ENCODE assay signal across 8 cellular contexts in the genomic region with DNA sequence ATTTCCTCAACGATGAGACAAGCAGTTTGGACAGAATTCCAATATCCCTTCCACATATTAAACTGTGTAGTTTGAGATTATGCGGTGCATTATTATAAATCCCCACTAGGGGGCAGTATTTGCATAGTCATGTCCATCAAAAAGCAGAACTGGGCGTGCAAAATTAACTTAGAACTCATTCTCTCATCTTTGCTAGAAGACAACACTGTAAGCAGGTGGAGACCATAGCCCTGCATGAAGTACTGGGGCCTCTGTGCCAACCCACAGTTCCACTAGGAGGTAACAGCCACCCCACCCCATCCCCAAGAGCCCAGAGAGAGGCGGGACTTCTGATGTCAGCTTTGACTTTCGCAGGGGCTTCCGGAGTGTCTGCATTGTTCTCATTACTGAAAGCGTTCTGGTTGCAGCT.
DNase-seq lines count a peak whose midpoint lies in the region; ATAC-seq and TF ChIP-seq lines count a peak whose summit lies in the region.

No MANE protein-coding gene starts in this region.

- intact Hi-C loops in MCF 10A (cut with micrococcal nuclease) = loop anchor here (1.0 to 5.0 kb wide), 9 partner anchors 70 to 718 kb away; no protein-coding TSS in a partner anchor
- intact Hi-C loops in activated T-helper 1 cell treated with anti-CD3 and anti-CD28 coated beads, Interleukin-12 subunit alpha, Interleukin-12 subunit beta, Interleukin-2, Interleukin-4 antibody, amounts not matched to agents 30 ng/mL and 10 ng/mL and 1 ng/mL, durations not matched to agents 14 hours and 24 hours and 36 hours (cut with micrococcal nuclease) = loop anchor here (1.0 to 2.0 kb wide), 4 partner anchors 70 to 567 kb away; no protein-coding TSS in a partner anchor

- H3K9me3 ChIP-seq in OCI-LY3 (ENCODE audit: insufficient read depth, low read length) = no peaks in the 10 kb centered on the region

- H3K9me3 Mint-ChIP-seq in MCF 10A (ENCODE audit: unreplicated experiment) = no peaks in the 10 kb centered on the region
- H3K9me3 Mint-ChIP-seq in activated T-helper 1 cell treated with anti-CD3 and anti-CD28 coated beads, Interleukin-12 subunit alpha, Interleukin-12 subunit beta, Interleukin-2, Interleukin-4 antibody, amounts not matched to agents 30 ng/mL and 10 ng/mL and 1 ng/mL, durations not matched to agents 14 hours and 24 hours and 36 hours = no peaks in the 10 kb centered on the region

- no peaks in the 10 kb centered on the region for H3K4me1 ChIP-seq in OCI-LY3 (ENCODE audit: low read length)

- H3K79me2 ChIP-seq in OCI-LY3 (ENCODE audit: low read length) = no peaks in the 10 kb centered on the region

- H3K27ac ChIP-seq in OCI-LY3 (ENCODE audit: low read length) = no peak overlapping the region

- H3K36me3 ChIP-seq in OCI-LY3 (replicated peaks; ENCODE audit: low read depth, low read length) = no peaks in the 10 kb centered on the region

- H3K4me1 Mint-ChIP-seq in MCF 10A (ENCODE audit: insufficient read depth, unreplicated experiment) = no peaks in the 10 kb centered on the region
- no peaks in the 10 kb centered on the region for H3K4me1 Mint-ChIP-seq in activated T-helper 1 cell treated with anti-CD3 and anti-CD28 coated beads, Interleukin-12 subunit alpha, Interleukin-12 subunit beta, Interleukin-2, Interleukin-4 antibody, amounts not matched to agents 30 ng/mL and 10 ng/mL and 1 ng/mL, durations not matched to agents 14 hours and 24 hours and 36 hours (ENCODE audit: low read depth)

- peak; percentile 62 for DNase-seq in activated CD8-positive, alpha-beta memory T cell treated with anti-CD3 and anti-CD28 coated beads for 24 hours
- no peak for DNase-seq in activated CD8-positive, alpha-beta memory T cell treated with anti-CD3 and anti-CD28 coated beads, Interleukin-2, amount 50 U/mL, for 4 hours
- DNase-seq in Jurkat, Clone E6-1 (ENCODE audit: low read depth, low spot score) = peak; percentile 51
- DNase-seq in MCF 10A (ENCODE audit: unreplicated experiment) (peak; percentile 62), iris pigment epithelial cell (ENCODE audit: low read depth) (peak; percentile 45)
- peak; percentile 11 for DNase-seq in stimulated activated naive CD8-positive, alpha-beta T cell treated with anti-CD3 and anti-CD28 coated beads, Interleukin-15, Interleukin-2, amounts not matched to agents 100 U/mL and 50 U/mL, for 24 hours
- DNase-seq in activated T-helper 1 cell treated with anti-CD3 and anti-CD28 coated beads, Interleukin-12 subunit alpha, Interleukin-12 subunit beta, Interleukin-2, Interleukin-4 antibody, amounts not matched to agents 30 ng/mL and 10 ng/mL and 1 ng/mL, durations not matched to agents 14 hours and 24 hours and 36 hours (ENCODE audit: low spot score) = no peak

- no peak overlapping the region for H3K9ac ChIP-seq in OCI-LY3 (ENCODE audit: low read length)

- BruUV-seq in MCF 10A (replicated peaks; lab: Mats Ljungman, UMichigan) = no TSS peak

- H3K4me3 ChIP-seq in Jurkat, Clone E6-1 (ENCODE audit: low read length) = no peak overlapping the region
- no peak overlapping the region for H3K4me3 ChIP-seq in OCI-LY3 (ENCODE audit: low read length)

- no peaks in the 10 kb centered on the region for H3K36me3 Mint-ChIP-seq in MCF 10A (ENCODE audit: insufficient read depth, unreplicated experiment)
- no peaks in the 10 kb centered on the region for H3K36me3 Mint-ChIP-seq in activated T-helper 1 cell treated with anti-CD3 and anti-CD28 coated beads, Interleukin-12 subunit alpha, Interleukin-12 subunit beta, Interleukin-2, Interleukin-4 antibody, amounts not matched to agents 30 ng/mL and 10 ng/mL and 1 ng/mL, durations not matched to agents 14 hours and 24 hours and 36 hours (ENCODE audit: low read depth)

- TF ChIP-seq CTCF in OCI-LY3 (IDR thresholded peaks at IDR 0.05; ENCODE audit: low read depth, low read length) (peak; percentile 96), MCF 10A (IDR thresholded peaks at IDR 0.05; ENCODE audit: unreplicated experiment) (peak; percentile 79)

- POLR2A ChIA-PET in MCF 10A (lab: Yijun Ruan, JAX) = interaction anchor here (0.7 kb wide), 1 partner anchor 183 kb away, joined by 4 read pairs; no protein-coding TSS in a partner anchor

- ATAC-seq in stimulated activated naive CD8-positive, alpha-beta T cell treated with anti-CD3 and anti-CD28 coated beads, Interleukin-15, Interleukin-2, amounts not matched to agents 100 U/mL and 50 U/mL, for 24 hours = peak; percentile 43

- no peak overlapping the region for H3K4me3 Mint-ChIP-seq in MCF 10A (ENCODE audit: unreplicated experiment)
- no peak overlapping the region for H3K4me3 Mint-ChIP-seq in activated T-helper 1 cell treated with anti-CD3 and anti-CD28 coated beads, Interleukin-12 subunit alpha, Interleukin-12 subunit beta, Interleukin-2, Interleukin-4 antibody, amounts not matched to agents 30 ng/mL and 10 ng/mL and 1 ng/mL, durations not matched to agents 14 hours and 24 hours and 36 hours

- no peaks in the 10 kb centered on the region for H3K27me3 Mint-ChIP-seq in MCF 10A (ENCODE audit: insufficient read depth, unreplicated experiment)
- H3K27me3 Mint-ChIP-seq in activated T-helper 1 cell treated with anti-CD3 and anti-CD28 coated beads, Interleukin-12 subunit alpha, Interleukin-12 subunit beta, Interleukin-2, Interleukin-4 antibody, amounts not matched to agents 30 ng/mL and 10 ng/mL and 1 ng/mL, durations not matched to agents 14 hours and 24 hours and 36 hours (ENCODE audit: insufficient read depth) = peaks cover 2% of the 10 kb centered on the region

- peaks cover 25% of the 10 kb centered on the region; the same call in 1 of the 2 replicates for H3K27me3 ChIP-seq in OCI-LY3 (ENCODE audit: low read depth, low read length)

- CTCF ChIA-PET in MCF 10A (lab: Yijun Ruan, JAX) = interaction anchor here (0.6 to 2.7 kb wide), 29 partner anchors 9 to 664 kb away, joined by 3 to 28 read pairs (median 3); no protein-coding TSS in a partner anchor

- no peak overlapping the region for H2AFZ ChIP-seq in OCI-LY3 (ENCODE audit: low read depth, low read length)

- H3K4me2 ChIP-seq in OCI-LY3 (ENCODE audit: low read length) = no peak overlapping the region

- H3K27ac Mint-ChIP-seq in MCF 10A (ENCODE audit: low read depth, unreplicated experiment) = no peak overlapping the region
- H3K27ac Mint-ChIP-seq in activated T-helper 1 cell treated with anti-CD3 and anti-CD28 coated beads, Interleukin-12 subunit alpha, Interleukin-12 subunit beta, Interleukin-2, Interleukin-4 antibody, amounts not matched to agents 30 ng/mL and 10 ng/mL and 1 ng/mL, durations not matched to agents 14 hours and 24 hours and 36 hours = no peak overlapping the region

- H4K20me1 ChIP-seq in OCI-LY3 (ENCODE audit: insufficient read depth, low read length) = no peaks in the 10 kb centered on the region

Comparison
In these comparisons a context has a peak if more than half of its experiments do, and no peak if none do; other contexts are left out.
1. DNase-seq: peak in activated CD8-positive, alpha-beta memory T cell treated with anti-CD3 and anti-CD28 coated beads for 24 hours (single experiment), Jurkat, Clone E6-1 (single experiment), MCF 10A (single experiment), iris pigment epithelial cell (single experiment) and stimulated activated naive CD8-positive, alpha-beta T cell treated with anti-CD3 and anti-CD28 coated beads, Interleukin-15, Interleukin-2, amounts not matched to agents 100 U/mL and 50 U/mL, for 24 hours (single experiment); none in activated CD8-positive, alpha-beta memory T cell treated with anti-CD3 and anti-CD28 coated beads, Interleukin-2, amount 50 U/mL, for 4 hours (single experiment) and activated T-helper 1 cell treated with anti-CD3 and anti-CD28 coated beads, Interleukin-12 subunit alpha, Interleukin-12 subunit beta, Interleukin-2, Interleukin-4 antibody, amounts not matched to agents 30 ng/mL and 10 ng/mL and 1 ng/mL, durations not matched to agents 14 hours and 24 hours and 36 hours (single experiment).